ENCODE assay signal across 1 cellular context in the genomic region with DNA sequence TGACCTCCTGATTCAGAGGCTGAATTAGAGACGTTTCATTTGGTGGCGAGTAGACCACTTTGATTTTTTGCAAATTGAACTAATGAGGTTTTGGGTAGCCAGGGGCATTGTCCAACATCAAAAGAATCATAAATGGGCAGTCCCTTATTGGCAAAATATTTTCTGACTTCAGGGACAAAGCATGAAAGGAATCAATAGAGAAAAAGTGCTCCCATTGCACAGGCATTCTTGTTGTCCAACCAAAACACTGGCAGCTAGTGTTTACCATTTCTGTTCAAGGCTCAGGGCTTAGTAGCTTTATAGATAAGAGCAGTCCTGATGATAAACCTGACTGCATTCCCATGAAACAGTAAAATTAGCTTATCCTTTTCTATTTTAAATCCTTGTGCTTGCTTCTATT.
TF ChIP-seq lines count a peak whose summit lies in the region.

No MANE protein-coding gene starts in this region.

TF ChIP-seq in HepG2, 621 proteins besides CTCF, POLR2A, EP300 and RAD21 (continues in another document):
- TF ChIP-seq DPF2 (CRISPR knock-in tag; IDR thresholded peaks at IDR 0.05; ENCODE audit: borderline replicate concordance, low read depth) (peak; percentile 81; the same call in 1 of the 2 replicates), ZFP82 (CRISPR knock-in tag; IDR thresholded peaks at IDR 0.05; ENCODE audit: borderline replicate concordance) (no peak), KMT2B (CRISPR knock-in tag; IDR thresholded peaks at IDR 0.05) (no peak), IRF2 (CRISPR knock-in tag; IDR thresholded peaks at IDR 0.05) (peak; percentile 61; the same call in 1 of the 2 replicates), ZFP90 (CRISPR knock-in tag; IDR thresholded peaks at IDR 0.05; ENCODE audit: borderline replicate concordance) (no peak), SRSF9 (IDR thresholded peaks at IDR 0.05; ENCODE audit: borderline replicate concordance, insufficient read depth, low read depth, low read length, poor library complexity, severe bottlenecking) (no peak), AGO1 (IDR thresholded peaks at IDR 0.05; ENCODE audit: low read depth, low read length, poor library complexity, severe bottlenecking) (no peak), PPARG (CRISPR knock-in tag; conservative IDR thresholded peaks at IDR 0.05) (no peak), KDM5B (CRISPR knock-in tag; IDR thresholded peaks at IDR 0.05; ENCODE audit: borderline replicate concordance) (no peak), HOXA9 (CRISPR knock-in tag; IDR thresholded peaks at IDR 0.05; ENCODE audit: borderline replicate concordance) (no peak), ELF3 (CRISPR knock-in tag; IDR thresholded peaks at IDR 0.05) (no peak; the same call in 1 of the 2 replicates), NFATC3 (CRISPR knock-in tag; IDR thresholded peaks at IDR 0.05) (no peak), RFXAP (CRISPR knock-in tag; IDR thresholded peaks at IDR 0.05; ENCODE audit: borderline replicate concordance) (no peak), ZNF816 (CRISPR knock-in tag; IDR thresholded peaks at IDR 0.05; ENCODE audit: borderline replicate concordance) (no peak), PHF21A (CRISPR knock-in tag; IDR thresholded peaks at IDR 0.05) (peak; percentile 60; the same call in 1 of the 2 replicates), SMARCC2 (IDR thresholded peaks at IDR 0.05) (no peak), ZBTB20 (CRISPR knock-in tag; IDR thresholded peaks at IDR 0.05; ENCODE audit: borderline replicate concordance, low read depth) (peak; percentile 78; the same call in 1 of the 2 replicates), ZNF547 (CRISPR knock-in tag; IDR thresholded peaks at IDR 0.05) (no peak), ZSCAN31 (CRISPR knock-in tag; IDR thresholded peaks at IDR 0.05; ENCODE audit: low read depth) (no peak), KLF16 (CRISPR knock-in tag; IDR thresholded peaks at IDR 0.05) (no peak)
- TF ChIP-seq, protein P1, sequence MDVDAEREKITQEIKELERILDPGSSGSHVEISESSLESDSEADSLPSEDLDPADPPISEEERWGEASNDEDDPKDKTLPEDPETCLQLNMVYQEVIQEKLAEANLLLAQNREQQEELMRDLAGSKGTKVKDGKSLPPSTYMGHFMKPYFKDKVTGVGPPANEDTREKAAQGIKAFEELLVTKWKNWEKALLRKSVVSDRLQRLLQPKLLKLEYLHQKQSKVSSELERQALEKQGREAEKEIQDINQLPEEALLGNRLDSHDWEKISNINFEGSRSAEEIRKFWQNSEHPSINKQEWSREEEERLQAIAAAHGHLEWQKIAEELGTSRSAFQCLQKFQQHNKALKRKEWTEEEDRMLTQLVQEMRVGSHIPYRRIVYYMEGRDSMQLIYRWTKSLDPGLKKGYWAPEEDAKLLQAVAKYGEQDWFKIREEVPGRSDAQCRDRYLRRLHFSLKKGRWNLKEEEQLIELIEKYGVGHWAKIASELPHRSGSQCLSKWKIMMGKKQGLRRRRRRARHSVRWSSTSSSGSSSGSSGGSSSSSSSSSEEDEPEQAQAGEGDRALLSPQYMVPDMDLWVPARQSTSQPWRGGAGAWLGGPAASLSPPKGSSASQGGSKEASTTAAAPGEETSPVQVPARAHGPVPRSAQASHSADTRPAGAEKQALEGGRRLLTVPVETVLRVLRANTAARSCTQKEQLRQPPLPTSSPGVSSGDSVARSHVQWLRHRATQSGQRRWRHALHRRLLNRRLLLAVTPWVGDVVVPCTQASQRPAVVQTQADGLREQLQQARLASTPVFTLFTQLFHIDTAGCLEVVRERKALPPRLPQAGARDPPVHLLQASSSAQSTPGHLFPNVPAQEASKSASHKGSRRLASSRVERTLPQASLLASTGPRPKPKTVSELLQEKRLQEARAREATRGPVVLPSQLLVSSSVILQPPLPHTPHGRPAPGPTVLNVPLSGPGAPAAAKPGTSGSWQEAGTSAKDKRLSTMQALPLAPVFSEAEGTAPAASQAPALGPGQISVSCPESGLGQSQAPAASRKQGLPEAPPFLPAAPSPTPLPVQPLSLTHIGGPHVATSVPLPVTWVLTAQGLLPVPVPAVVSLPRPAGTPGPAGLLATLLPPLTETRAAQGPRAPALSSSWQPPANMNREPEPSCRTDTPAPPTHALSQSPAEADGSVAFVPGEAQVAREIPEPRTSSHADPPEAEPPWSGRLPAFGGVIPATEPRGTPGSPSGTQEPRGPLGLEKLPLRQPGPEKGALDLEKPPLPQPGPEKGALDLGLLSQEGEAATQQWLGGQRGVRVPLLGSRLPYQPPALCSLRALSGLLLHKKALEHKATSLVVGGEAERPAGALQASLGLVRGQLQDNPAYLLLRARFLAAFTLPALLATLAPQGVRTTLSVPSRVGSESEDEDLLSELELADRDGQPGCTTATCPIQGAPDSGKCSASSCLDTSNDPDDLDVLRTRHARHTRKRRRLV (CRISPR knock-in tag; IDR thresholded peaks at IDR 0.05) = 0 out of 2 replicates have a peak, but pooled peaks have one; percentile 7
- TF ChIP-seq, protein P2, sequence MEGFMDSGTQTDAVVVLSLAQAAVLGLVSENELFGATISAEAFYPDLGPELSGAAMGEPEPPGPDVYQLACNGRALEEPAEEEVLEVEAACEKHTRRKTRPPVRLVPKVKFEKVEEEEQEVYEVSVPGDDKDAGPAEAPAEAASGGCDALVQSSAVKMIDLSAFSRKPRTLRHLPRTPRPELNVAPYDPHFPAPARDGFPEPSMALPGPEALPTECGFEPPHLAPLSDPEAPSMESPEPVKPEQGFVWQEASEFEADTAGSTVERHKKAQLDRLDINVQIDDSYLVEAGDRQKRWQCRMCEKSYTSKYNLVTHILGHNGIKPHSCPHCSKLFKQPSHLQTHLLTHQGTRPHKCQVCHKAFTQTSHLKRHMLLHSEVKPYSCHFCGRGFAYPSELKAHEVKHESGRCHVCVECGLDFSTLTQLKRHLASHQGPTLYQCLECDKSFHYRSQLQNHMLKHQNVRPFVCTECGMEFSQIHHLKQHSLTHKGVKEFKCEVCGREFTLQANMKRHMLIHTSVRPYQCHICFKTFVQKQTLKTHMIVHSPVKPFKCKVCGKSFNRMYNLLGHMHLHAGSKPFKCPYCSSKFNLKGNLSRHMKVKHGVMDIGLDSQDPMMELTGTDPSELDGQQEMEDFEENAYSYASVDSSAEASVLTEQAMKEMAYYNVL (CRISPR knock-in tag; IDR thresholded peaks at IDR 0.05; ENCODE audit: borderline replicate concordance) = peak; percentile 50; the same call in 1 of the 2 replicates
- TF ChIP-seq, protein P3, sequence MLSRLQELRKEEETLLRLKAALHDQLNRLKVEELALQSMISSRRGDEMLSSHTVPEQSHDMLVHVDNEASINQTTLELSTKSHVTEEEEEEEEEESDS (CRISPR knock-in tag; IDR thresholded peaks at IDR 0.05; ENCODE audit: borderline replicate concordance) = no peak
- TF ChIP-seq, protein P4, sequence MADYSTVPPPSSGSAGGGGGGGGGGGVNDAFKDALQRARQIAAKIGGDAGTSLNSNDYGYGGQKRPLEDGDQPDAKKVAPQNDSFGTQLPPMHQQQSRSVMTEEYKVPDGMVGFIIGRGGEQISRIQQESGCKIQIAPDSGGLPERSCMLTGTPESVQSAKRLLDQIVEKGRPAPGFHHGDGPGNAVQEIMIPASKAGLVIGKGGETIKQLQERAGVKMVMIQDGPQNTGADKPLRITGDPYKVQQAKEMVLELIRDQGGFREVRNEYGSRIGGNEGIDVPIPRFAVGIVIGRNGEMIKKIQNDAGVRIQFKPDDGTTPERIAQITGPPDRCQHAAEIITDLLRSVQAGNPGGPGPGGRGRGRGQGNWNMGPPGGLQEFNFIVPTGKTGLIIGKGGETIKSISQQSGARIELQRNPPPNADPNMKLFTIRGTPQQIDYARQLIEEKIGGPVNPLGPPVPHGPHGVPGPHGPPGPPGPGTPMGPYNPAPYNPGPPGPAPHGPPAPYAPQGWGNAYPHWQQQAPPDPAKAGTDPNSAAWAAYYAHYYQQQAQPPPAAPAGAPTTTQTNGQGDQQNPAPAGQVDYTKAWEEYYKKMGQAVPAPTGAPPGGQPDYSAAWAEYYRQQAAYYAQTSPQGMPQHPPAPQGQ (CRISPR knock-in tag; IDR thresholded peaks at IDR 0.05; ENCODE audit: borderline replicate concordance) = no peak
- TF ChIP-seq, protein P5, sequence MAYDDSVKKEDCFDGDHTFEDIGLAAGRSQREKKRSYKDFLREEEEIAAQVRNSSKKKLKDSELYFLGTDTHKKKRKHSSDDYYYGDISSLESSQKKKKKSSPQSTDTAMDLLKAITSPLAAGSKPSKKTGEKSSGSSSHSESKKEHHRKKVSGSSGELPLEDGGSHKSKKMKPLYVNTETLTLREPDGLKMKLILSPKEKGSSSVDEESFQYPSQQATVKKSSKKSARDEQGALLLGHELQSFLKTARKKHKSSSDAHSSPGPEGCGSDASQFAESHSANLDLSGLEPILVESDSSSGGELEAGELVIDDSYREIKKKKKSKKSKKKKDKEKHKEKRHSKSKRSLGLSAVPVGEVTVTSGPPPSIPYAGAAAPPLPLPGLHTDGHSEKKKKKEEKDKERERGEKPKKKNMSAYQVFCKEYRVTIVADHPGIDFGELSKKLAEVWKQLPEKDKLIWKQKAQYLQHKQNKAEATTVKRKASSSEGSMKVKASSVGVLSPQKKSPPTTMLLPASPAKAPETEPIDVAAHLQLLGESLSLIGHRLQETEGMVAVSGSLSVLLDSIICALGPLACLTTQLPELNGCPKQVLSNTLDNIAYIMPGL (CRISPR knock-in tag; IDR thresholded peaks at IDR 0.05; ENCODE audit: borderline replicate concordance in 1 of 2, low read depth in 1 of 2) = no peak
- TF ChIP-seq, protein P6, sequence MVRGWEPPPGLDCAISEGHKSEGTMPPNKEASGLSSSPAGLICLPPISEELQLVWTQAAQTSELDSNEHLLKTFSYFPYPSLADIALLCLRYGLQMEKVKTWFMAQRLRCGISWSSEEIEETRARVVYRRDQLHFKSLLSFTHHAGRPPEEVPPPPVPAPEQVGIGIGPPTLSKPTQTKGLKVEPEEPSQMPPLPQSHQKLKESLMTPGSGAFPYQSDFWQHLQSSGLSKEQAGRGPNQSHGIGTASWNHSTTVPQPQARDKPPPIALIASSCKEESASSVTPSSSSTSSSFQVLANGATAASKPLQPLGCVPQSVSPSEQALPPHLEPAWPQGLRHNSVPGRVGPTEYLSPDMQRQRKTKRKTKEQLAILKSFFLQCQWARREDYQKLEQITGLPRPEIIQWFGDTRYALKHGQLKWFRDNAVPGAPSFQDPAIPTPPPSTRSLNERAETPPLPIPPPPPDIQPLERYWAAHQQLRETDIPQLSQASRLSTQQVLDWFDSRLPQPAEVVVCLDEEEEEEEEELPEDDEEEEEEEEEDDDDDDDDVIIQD (CRISPR knock-in tag; IDR thresholded peaks at IDR 0.05; ENCODE audit: low read depth) = peak; percentile 77; the same call in 1 of the 2 replicates
- TF ChIP-seq, protein P7, sequence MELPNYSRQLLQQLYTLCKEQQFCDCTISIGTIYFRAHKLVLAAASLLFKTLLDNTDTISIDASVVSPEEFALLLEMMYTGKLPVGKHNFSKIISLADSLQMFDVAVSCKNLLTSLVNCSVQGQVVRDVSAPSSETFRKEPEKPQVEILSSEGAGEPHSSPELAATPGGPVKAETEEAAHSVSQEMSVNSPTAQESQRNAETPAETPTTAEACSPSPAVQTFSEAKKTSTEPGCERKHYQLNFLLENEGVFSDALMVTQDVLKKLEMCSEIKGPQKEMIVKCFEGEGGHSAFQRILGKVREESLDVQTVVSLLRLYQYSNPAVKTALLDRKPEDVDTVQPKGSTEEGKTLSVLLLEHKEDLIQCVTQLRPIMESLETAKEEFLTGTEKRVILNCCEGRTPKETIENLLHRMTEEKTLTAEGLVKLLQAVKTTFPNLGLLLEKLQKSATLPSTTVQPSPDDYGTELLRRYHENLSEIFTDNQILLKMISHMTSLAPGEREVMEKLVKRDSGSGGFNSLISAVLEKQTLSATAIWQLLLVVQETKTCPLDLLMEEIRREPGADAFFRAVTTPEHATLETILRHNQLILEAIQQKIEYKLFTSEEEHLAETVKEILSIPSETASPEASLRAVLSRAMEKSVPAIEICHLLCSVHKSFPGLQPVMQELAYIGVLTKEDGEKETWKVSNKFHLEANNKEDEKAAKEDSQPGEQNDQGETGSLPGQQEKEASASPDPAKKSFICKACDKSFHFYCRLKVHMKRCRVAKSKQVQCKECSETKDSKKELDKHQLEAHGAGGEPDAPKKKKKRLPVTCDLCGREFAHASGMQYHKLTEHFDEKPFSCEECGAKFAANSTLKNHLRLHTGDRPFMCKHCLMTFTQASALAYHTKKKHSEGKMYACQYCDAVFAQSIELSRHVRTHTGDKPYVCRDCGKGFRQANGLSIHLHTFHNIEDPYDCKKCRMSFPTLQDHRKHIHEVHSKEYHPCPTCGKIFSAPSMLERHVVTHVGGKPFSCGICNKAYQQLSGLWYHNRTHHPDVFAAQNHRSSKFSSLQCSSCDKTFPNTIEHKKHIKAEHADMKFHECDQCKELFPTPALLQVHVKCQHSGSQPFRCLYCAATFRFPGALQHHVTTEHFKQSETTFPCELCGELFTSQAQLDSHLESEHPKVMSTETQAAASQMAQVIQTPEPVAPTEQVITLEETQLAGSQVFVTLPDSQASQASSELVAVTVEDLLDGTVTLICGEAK (IDR thresholded peaks at IDR 0.05) = no peak
- TF ChIP-seq, protein P7 (CRISPR knock-in tag; IDR thresholded peaks at IDR 0.05) = no peak; the same call in 1 of the 2 replicates
- TF ChIP-seq, protein P8, sequence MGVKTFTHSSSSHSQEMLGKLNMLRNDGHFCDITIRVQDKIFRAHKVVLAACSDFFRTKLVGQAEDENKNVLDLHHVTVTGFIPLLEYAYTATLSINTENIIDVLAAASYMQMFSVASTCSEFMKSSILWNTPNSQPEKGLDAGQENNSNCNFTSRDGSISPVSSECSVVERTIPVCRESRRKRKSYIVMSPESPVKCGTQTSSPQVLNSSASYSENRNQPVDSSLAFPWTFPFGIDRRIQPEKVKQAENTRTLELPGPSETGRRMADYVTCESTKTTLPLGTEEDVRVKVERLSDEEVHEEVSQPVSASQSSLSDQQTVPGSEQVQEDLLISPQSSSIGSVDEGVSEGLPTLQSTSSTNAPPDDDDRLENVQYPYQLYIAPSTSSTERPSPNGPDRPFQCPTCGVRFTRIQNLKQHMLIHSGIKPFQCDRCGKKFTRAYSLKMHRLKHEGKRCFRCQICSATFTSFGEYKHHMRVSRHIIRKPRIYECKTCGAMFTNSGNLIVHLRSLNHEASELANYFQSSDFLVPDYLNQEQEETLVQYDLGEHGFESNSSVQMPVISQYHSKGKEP (CRISPR knock-in tag; IDR thresholded peaks at IDR 0.05) = no peak
